ENCODE assay signal across 12 cellular contexts in the genomic region with DNA sequence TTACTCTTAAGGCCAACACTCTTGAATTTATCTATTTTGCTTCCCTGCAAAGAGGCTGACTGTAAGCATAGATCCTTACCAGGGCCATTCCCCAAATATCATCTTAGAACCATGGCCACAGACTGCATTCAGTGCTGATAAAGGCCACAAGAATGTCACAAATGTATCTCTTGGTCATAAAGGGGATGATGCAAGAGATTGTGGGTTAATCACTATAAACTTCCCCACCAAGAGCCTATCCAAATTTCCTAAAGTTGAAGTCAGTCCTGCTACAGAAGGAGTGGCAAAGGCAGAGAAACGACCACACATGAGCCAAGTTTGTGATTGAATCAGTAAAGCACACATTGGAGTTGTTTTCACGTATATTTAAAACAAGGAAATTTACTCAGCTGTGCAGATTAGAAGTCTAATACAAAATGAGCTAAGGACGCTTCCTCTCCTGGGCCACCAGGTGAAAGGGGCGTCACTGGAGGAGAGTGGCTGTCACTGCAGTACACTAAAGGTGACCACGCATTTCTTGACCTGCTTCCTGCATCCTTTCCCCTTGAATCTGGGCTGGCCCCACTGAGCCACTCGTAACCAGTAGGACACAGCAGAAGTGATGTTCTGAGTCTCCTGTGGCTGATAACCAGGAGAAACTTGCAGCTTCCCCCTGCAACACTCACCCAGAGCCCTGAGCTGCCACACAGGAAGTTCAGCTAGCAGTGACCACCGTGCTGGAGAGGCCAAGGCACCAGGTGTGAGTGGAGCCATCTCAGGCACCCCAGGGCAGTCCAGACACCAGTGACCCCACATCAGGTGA.
DNase-seq lines count a peak whose midpoint lies in the region; ATAC-seq and TF ChIP-seq lines count a peak whose summit lies in the region.
"Had no signal": no experiment of that assay in that cellular context is flagged by ENCODE, and none has a peak within 500 bp of the region (broad histone marks: within the 10 kb centered on the region; RNA-seq: fewer than 3 reads in every experiment).

No MANE protein-coding gene starts in this region.

- no peak overlapping the region for H3K4me3 ChIP-seq in left lung

- no peaks in the 10 kb centered on the region for H3K36me3 ChIP-seq in left lung

- H3K9me3 ChIP-seq in left lung: no peaks in the 10 kb centered on the region

- H3K27me3 ChIP-seq in left lung: peaks cover 0 to 30% of the 10 kb centered on the region in 2 donors

- no peak for TF ChIP-seq CTCF in left lung (IDR thresholded peaks at IDR 0.05)

- ATAC-seq in left lung (peak; percentile 32), GM18873 (IDR thresholded peaks at IDR 0.05; ENCODE audit: low FRiP score, unreplicated experiment) (no peak), GM21447 (IDR thresholded peaks at IDR 0.05; ENCODE audit: unreplicated experiment) (no peak), HG03280 (IDR thresholded peaks at IDR 0.05; ENCODE audit: unreplicated experiment) (no peak)

- intact Hi-C loops in left lung (cut with DNase I): no loop called here

- H3K27ac ChIP-seq in left lung: no peak overlapping the region

- no peaks in the 10 kb centered on the region for H3K4me1 ChIP-seq in left lung

- DNase-seq in AG08395 (ENCODE audit: low spot score) (peak; percentile 92), HT1080 (ENCODE audit: low read depth) (peak; percentile 77), amniotic stem cell (lab: John Stamatoyannopoulos, UW) (peak; percentile 29), left lung (peak in 1 of 2 donors; percentile 10), foreskin melanocyte (no peak)
- DNase-seq: aorta; CD4-positive, alpha-beta T cell; NCI-H1436 treated with DMSO at 0.1 percent for 48 hours; stimulated activated CD4-positive, alpha-beta T cell treated with anti-CD3 and anti-CD28 coated beads, Interleukin-1b, Interleukin-23, amount 100 ng/mL, for 48 hours had no signal
